In the genomic region with DNA sequence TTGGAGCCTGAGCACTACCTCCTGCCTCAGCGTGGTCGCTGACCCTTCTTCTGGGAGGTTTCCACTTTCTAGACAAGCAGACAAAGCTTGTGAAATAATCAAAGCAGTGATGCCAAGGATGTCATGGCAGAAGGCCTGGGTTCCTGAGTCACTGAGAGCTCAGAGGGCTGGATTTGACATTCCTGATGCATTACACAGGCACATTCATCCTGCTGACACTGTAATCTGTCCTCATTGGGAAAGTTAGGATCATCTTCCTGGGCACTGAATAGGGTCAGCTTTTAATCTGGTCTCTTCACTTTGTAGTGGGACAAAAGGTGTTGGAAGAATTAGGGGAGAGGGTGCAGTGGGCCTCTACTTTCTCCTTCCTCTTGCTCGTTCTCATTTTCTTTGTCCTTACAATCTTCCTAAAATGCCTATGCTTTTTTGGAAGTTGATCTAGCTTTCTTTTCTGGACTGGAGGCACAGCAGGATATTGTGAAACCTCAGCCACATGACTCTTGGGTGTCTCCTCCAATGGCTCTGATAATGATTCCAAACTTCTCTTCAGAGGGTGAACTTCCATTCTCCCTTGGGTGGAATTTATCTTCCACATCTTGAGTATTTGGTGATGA, we compare ENCODE assay signal across 2 cellular contexts.
TF ChIP-seq lines count a peak whose summit lies in the region.

No MANE protein-coding gene starts in this region.

TF ChIP-seq in A549, 52 proteins besides CTCF, POLR2A, EP300 and RAD21 (continued from another document):
- TF ChIP-seq TFCP2L1 (CRISPR knock-in tag; IDR thresholded peaks at IDR 0.05): peak; percentile 28; the same call in 1 of the 2 replicates
- TF ChIP-seq, protein P1, sequence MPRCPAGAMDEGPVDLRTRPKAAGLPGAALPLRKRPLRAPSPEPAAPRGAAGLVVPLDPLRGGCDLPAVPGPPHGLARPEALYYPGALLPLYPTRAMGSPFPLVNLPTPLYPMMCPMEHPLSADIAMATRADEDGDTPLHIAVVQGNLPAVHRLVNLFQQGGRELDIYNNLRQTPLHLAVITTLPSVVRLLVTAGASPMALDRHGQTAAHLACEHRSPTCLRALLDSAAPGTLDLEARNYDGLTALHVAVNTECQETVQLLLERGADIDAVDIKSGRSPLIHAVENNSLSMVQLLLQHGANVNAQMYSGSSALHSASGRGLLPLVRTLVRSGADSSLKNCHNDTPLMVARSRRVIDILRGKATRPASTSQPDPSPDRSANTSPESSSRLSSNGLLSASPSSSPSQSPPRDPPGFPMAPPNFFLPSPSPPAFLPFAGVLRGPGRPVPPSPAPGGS (IDR thresholded peaks at IDR 0.05): peak; percentile 56; the same call in 2 of the 3 replicates
- TF ChIP-seq, protein P2, sequence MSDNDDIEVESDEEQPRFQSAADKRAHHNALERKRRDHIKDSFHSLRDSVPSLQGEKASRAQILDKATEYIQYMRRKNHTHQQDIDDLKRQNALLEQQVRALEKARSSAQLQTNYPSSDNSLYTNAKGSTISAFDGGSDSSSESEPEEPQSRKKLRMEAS (IDR thresholded peaks at IDR 0.05): peak; percentile 83
- peak; percentile 89 for TF ChIP-seq JUNB (IDR thresholded peaks at IDR 0.05)
- TF ChIP-seq MAZ (IDR thresholded peaks at IDR 0.05; ENCODE audit: borderline replicate concordance, low read depth, low read length): no peak
- TF ChIP-seq MYC (IDR thresholded peaks at IDR 0.05; ENCODE audit: borderline replicate concordance, low read length): peak; percentile 21; the same call in 1 of the 2 replicates

TF ChIP-seq in Ishikawa, 13 proteins besides CTCF, POLR2A, EP300 and RAD21 (continued from another document):
- TF ChIP-seq, protein P2 (IDR thresholded peaks at IDR 0.05): no peak
- TF ChIP-seq CREB1 (IDR thresholded peaks at IDR 0.05; ENCODE audit: low read depth): no peak
- no peak for TF ChIP-seq EGR1 (IDR thresholded peaks at IDR 0.05)
- TF ChIP-seq, protein P3, sequence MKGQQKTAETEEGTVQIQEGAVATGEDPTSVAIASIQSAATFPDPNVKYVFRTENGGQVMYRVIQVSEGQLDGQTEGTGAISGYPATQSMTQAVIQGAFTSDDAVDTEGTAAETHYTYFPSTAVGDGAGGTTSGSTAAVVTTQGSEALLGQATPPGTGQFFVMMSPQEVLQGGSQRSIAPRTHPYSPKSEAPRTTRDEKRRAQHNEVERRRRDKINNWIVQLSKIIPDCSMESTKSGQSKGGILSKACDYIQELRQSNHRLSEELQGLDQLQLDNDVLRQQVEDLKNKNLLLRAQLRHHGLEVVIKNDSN (IDR thresholded peaks at IDR 0.05): 0 out of 2 replicates have a peak, but pooled peaks have one; percentile 23
- TF ChIP-seq ZBTB7A (IDR thresholded peaks at IDR 0.05; ENCODE audit: low read depth): no peak
- TF ChIP-seq TAF1 (IDR thresholded peaks at IDR 0.05; ENCODE audit: low read depth): no peak
- peak; percentile 65; the same call in 1 of the 2 replicates for TF ChIP-seq TEAD4 (IDR thresholded peaks at IDR 0.05)
- no peak for TF ChIP-seq TCF12 (IDR thresholded peaks at IDR 0.05; ENCODE audit: low read depth)
- no peak for TF ChIP-seq FOXM1 (IDR thresholded peaks at IDR 0.05; ENCODE audit: borderline replicate concordance, low read depth)
